In genomic region chr11:134997652-134998320, GRCh38 we compare ENCODE assay signal across 21 cellular contexts.
"Had no signal": no experiment of that assay in that cellular context is flagged by ENCODE, and none has a peak within 500 bp of the region (broad histone marks: within the 10 kb centered on the region; RNA-seq: fewer than 3 reads in every experiment).

No MANE protein-coding gene starts in this region.

- ATAC-seq: left colon; naive thymus-derived CD4-positive, alpha-beta T cell; stimulated activated naive B cell treated with anti-CD40 and anti-IgM and Interleukin-4, amounts not matched to agents 10 μg/mL and 1 μg/mL and 100 μg/mL, for 72 hours; upper lobe of right lung had no signal

- H3K4me3 ChIP-seq: colonic mucosa, esophagus squamous epithelium, heart right ventricle, lung, skin epidermis, spleen, transverse colon, upper lobe of right lung, uterus had no signal

- H2AFZ ChIP-seq: parathyroid adenoma had no signal

- H3K9me3 ChIP-seq: colonic mucosa, esophagus squamous epithelium, heart right ventricle, neutrophil, spleen, transverse colon, upper lobe of right lung, uterus had no signal

- H3K4me1 ChIP-seq: colonic mucosa, esophagus squamous epithelium, parathyroid adenoma, spleen, transverse colon, upper lobe of right lung, uterus had no signal

- H3K79me2 ChIP-seq: parathyroid adenoma had no signal

- DNase-seq: central memory CD4-positive, alpha-beta T cell; colonic mucosa; effector CD8-positive, alpha-beta T cell; esophagus squamous epithelium; foreskin melanocyte; glutamatergic neuron; heart right ventricle; hippocampal formation; kidney glomerular epithelial cell; left colon; midbrain; naive thymus-derived CD4-positive, alpha-beta T cell; spleen; stimulated activated naive B cell treated with anti-CD40 and anti-IgM and Interleukin-4, amounts not matched to agents 10 μg/mL and 1 μg/mL and 100 μg/mL, for 72 hours; transverse colon; upper lobe of right lung; uterus had no signal

- H3K27ac ChIP-seq: colonic mucosa, esophagus squamous epithelium, heart right ventricle, neutrophil, parathyroid adenoma, skin epidermis, spleen, transverse colon, upper lobe of right lung, uterus had no signal

- H3K9ac ChIP-seq: parathyroid adenoma had no signal

- H3K36me3 ChIP-seq: colonic mucosa, esophagus squamous epithelium, heart right ventricle, neutrophil, spleen, transverse colon, upper lobe of right lung, uterus had no signal

- H3K27me3 ChIP-seq: colonic mucosa, neutrophil, upper lobe of right lung, uterus had no signal
